ENCODE assay signal across 8 cellular contexts in genomic region chr2:234550511-234551107, GRCh38. TPM values are rescaled to one million over a fixed set of nuclear protein-coding genes. Genes with fewer than 3 reads are reported as not detected.
DNase-seq lines count a peak whose midpoint lies in the region; ATAC-seq and TF ChIP-seq lines count a peak whose summit lies in the region.

No MANE protein-coding gene starts in this region.

- intact Hi-C loops in Right ventricle myocardium inferior (cut with DNase I) (loop anchor here (1.0 to 10.0 kb wide), 3 partner anchors 334 to 567 kb away; no protein-coding TSS in a partner anchor), cardiac septum (cut with DNase I) (loop anchor here (2.0 kb wide), 1 partner anchor 556 kb away; no protein-coding TSS in a partner anchor)

- peak overlapping the region; percentile 31 for H2AFZ ChIP-seq in Loucy (ENCODE audit: low read length)

- H3K9me2 ChIP-seq in Loucy (replicated peaks; ENCODE audit: low read depth, low read length), result no peaks in the 10 kb centered on the region

- no peaks in the 10 kb centered on the region for H4K20me1 ChIP-seq in Loucy (ENCODE audit: insufficient read depth, low read length, poor library complexity, severe bottlenecking)

- H3F3A ChIP-seq in Loucy (ENCODE audit: low read depth), result no peaks in the 10 kb centered on the region

- no peak overlapping the region for H3K9ac ChIP-seq in Loucy (ENCODE audit: low read depth, low read length, poor library complexity, severe bottlenecking)

- no peak for TF ChIP-seq EP300 in upper lobe of left lung (IDR thresholded peaks at IDR 0.05)

- H3K36me3 ChIP-seq in Loucy (ENCODE audit: insufficient read depth, low read length) (no peaks in the 10 kb centered on the region), upper lobe of left lung (no peaks in the 10 kb centered on the region)

- TF ChIP-seq POLR2A in upper lobe of left lung (IDR thresholded peaks at IDR 0.05), result no peak

- DNase-seq in Right ventricle myocardium inferior (ENCODE audit: missing footprints), result peak; percentile 72
- DNase-seq in cardiac septum (ENCODE audit: low spot score), result no peak
- peak; percentile 59 for DNase-seq in RPMI8226
- peak; percentile 16 to 22 for DNase-seq in activated T-helper 1 cell treated with anti-CD3 and anti-CD28 coated beads, Interleukin-2, amount 50 U/mL, for 16 hours (ENCODE audit: low read depth in 1 of 2, low spot score in 1 of 2)
- DNase-seq in fibroblast of villous mesenchyme (ENCODE audit: low read depth), result peak; percentile 85
- DNase-seq in omental fat pad (ENCODE audit: low spot score), result no peak
- DNase-seq in upper lobe of left lung, result peak in 1 of 2 donors; percentile 44

- H3K4me3 ChIP-seq in Loucy (ENCODE audit: low read length, poor library complexity, severe bottlenecking) (no peak overlapping the region), fibroblast of villous mesenchyme (ENCODE audit: low read depth, low read length) (no peak overlapping the region), upper lobe of left lung (no peak overlapping the region)

- no peak overlapping the region for H3K4me2 ChIP-seq in Loucy (ENCODE audit: low read depth, low read length, poor library complexity, severe bottlenecking)

- H3K27ac ChIP-seq in upper lobe of left lung, result no peak overlapping the region

- H3K4me1 ChIP-seq in Loucy (ENCODE audit: insufficient read depth, low read length, poor library complexity, severe bottlenecking) (peaks cover 4% of the 10 kb centered on the region), upper lobe of left lung (no peaks in the 10 kb centered on the region)

- 20 to 23% methylated on average over 18 of the region's 18 CpGs for WGBS in upper lobe of left lung, 2 donors

- H3K79me2 ChIP-seq in Loucy (ENCODE audit: insufficient read depth, low read length), result no peaks in the 10 kb centered on the region

- no peaks in the 10 kb centered on the region for H3K27me3 ChIP-seq in Loucy (ENCODE audit: insufficient read depth, low read length, poor library complexity, severe bottlenecking)
- no peaks in the 10 kb centered on the region for H3K27me3 ChIP-seq in upper lobe of left lung

- peak; percentile 73 for ATAC-seq in Right ventricle myocardium inferior
- peak; percentile 84 for ATAC-seq in omental fat pad (ENCODE audit: low FRiP score)
- peak; percentile 59 to 87 for ATAC-seq in upper lobe of left lung (ENCODE audit: low FRiP score in 2 of 2)

- TF ChIP-seq CTCF in Loucy (conservative IDR thresholded peaks at IDR 0.05; ENCODE audit: low read length) (peak; percentile 99), fibroblast of villous mesenchyme (IDR thresholded peaks at IDR 0.05; ENCODE audit: insufficient read depth, low read depth, low read length) (peak; percentile 98), omental fat pad (IDR thresholded peaks at IDR 0.05) (peak in 2 of 3 donors; percentile 65 to 85), upper lobe of left lung (IDR thresholded peaks at IDR 0.05) (peak; percentile 80 to 93 (median 86))

- H3K9me3 ChIP-seq in Loucy (ENCODE audit: insufficient read depth, low read depth, low read length) (no peaks in the 10 kb centered on the region), upper lobe of left lung (no peaks in the 10 kb centered on the region)

RNA-seq across cellular contexts. Expression of gene ARL4C, which starts 53.7 kb away (rescaled TPM):
- total RNA-seq in Right ventricle myocardium inferior (2.5 TPM), cardiac septum (1.7 TPM), fibroblast of villous mesenchyme (16.4 and 28.7 TPM in 2 replicates), omental fat pad (10 to 100 TPM; 13.7 to 32.2 (median 19.3) TPM), upper lobe of left lung (10 to 100 TPM; 16.6 to 33.1 (median 20.1) TPM)

Comparison
In these comparisons a context has a peak if more than half of its experiments do, and no peak if none do; other contexts are left out.
1. DNase-seq: peak in Right ventricle myocardium inferior (single experiment), RPMI8226 (single experiment), activated T-helper 1 cell treated with anti-CD3 and anti-CD28 coated beads, Interleukin-2, amount 50 U/mL, for 16 hours (2 of 2) and fibroblast of villous mesenchyme (single experiment); none in cardiac septum (single experiment) and omental fat pad (single experiment).
2. Peak in every context shown above with its lines, with median percentiles within 50 percentile points of each other: ATAC-seq and CTCF ChIP-seq.